ENCODE assay signal across 1 cellular context in genomic region chr17:28571255-28572122, GRCh38.
TF ChIP-seq lines count a peak whose summit lies in the region.

Gene PIGS (minus strand): TSS chr17:28571524. CDS start chr17:28571496, 28 bp downstream.

TF ChIP-seq in HepG2, 621 proteins besides CTCF, POLR2A, EP300 and RAD21 (continued from another document and continues in another):
- TF ChIP-seq BRF2 (CRISPR knock-in tag; IDR thresholded peaks at IDR 0.05) (no peak), ZNF691 (CRISPR knock-in tag; IDR thresholded peaks at IDR 0.05; ENCODE audit: borderline replicate concordance, low read depth) (no peak), MIXL1 (CRISPR knock-in tag; IDR thresholded peaks at IDR 0.05) (no peak), CEBPZ (IDR thresholded peaks at IDR 0.05; ENCODE audit: low read length) (no peak), IKZF4 (CRISPR knock-in tag; IDR thresholded peaks at IDR 0.05; ENCODE audit: borderline replicate concordance, low read depth, not compliant biosample characterization) (no peak), ZIK1 (CRISPR knock-in tag; IDR thresholded peaks at IDR 0.05; ENCODE audit: borderline replicate concordance, low read depth) (no peak), HNRNPL (IDR thresholded peaks at IDR 0.05; ENCODE audit: low read depth, low read length) (no peak), ZMYM2 (CRISPR knock-in tag; IDR thresholded peaks at IDR 0.05) (no peak), ZNF572 (CRISPR knock-in tag; IDR thresholded peaks at IDR 0.05) (0 out of 2 replicates have a peak, but pooled peaks have one; percentile 9), MTF1 (CRISPR knock-in tag; IDR thresholded peaks at IDR 0.05) (no peak), DZIP1 (CRISPR knock-in tag; IDR thresholded peaks at IDR 0.05) (no peak), REL (CRISPR knock-in tag; conservative IDR thresholded peaks at IDR 0.05) (no peak), E2F5 (CRISPR knock-in tag; conservative IDR thresholded peaks at IDR 0.05) (no peak), ZBED4 (CRISPR knock-in tag; IDR thresholded peaks at IDR 0.05; ENCODE audit: borderline replicate concordance) (no peak), ZNF326 (CRISPR knock-in tag; IDR thresholded peaks at IDR 0.05; ENCODE audit: borderline replicate concordance) (no peak), ARID4A (CRISPR knock-in tag; IDR thresholded peaks at IDR 0.05; ENCODE audit: borderline replicate concordance) (peak; percentile 93), TEAD2 (CRISPR knock-in tag; IDR thresholded peaks at IDR 0.05) (no peak), DPF2 (CRISPR knock-in tag; IDR thresholded peaks at IDR 0.05; ENCODE audit: borderline replicate concordance, low read depth) (no peak), FIP1L1 (IDR thresholded peaks at IDR 0.05; ENCODE audit: borderline replicate concordance, insufficient read depth, low read depth, low read length) (no peak), JARID2 (CRISPR knock-in tag; IDR thresholded peaks at IDR 0.05; ENCODE audit: insufficient replicate concordance) (no peak), BATF2 (CRISPR knock-in tag; IDR thresholded peaks at IDR 0.05) (no peak), PBX3 (CRISPR knock-in tag; IDR thresholded peaks at IDR 0.05; ENCODE audit: borderline replicate concordance) (no peak), ZNF496 (CRISPR knock-in tag; IDR thresholded peaks at IDR 0.05; ENCODE audit: insufficient replicate concordance) (no peak), ATAD3A (CRISPR knock-in tag; IDR thresholded peaks at IDR 0.05) (no peak), ZNF256 (CRISPR knock-in tag; conservative IDR thresholded peaks at IDR 0.05) (no peak), KAT7 (CRISPR knock-in tag; IDR thresholded peaks at IDR 0.05; ENCODE audit: borderline replicate concordance) (no peak; the same call in 1 of the 2 replicates), TFDP1 (CRISPR knock-in tag; IDR thresholded peaks at IDR 0.05; ENCODE audit: borderline replicate concordance) (peak; percentile 17; the same call in 1 of the 2 replicates), ZNF792 (CRISPR knock-in tag; IDR thresholded peaks at IDR 0.05) (peak; percentile 24; the same call in 1 of the 2 replicates), RBM39 (IDR thresholded peaks at IDR 0.05; ENCODE audit: low read depth, low read length, poor library complexity, severe bottlenecking) (no peak), PITX1 (CRISPR knock-in tag; IDR thresholded peaks at IDR 0.05) (peak; percentile 28; the same call in 1 of the 2 replicates), ZNF563 (CRISPR knock-in tag; IDR thresholded peaks at IDR 0.05) (no peak), NR2F1 (CRISPR knock-in tag; IDR thresholded peaks at IDR 0.05) (no peak), SP1 (IDR thresholded peaks at IDR 0.05) (no peak), SP1 (CRISPR knock-in tag; IDR thresholded peaks at IDR 0.05) (0 out of 2 replicates have a peak, but pooled peaks have one; percentile 41), GFI1 (CRISPR knock-in tag; IDR thresholded peaks at IDR 0.05; ENCODE audit: borderline replicate concordance) (no peak; the same call in 1 of the 2 replicates), YEATS4 (CRISPR knock-in tag; IDR thresholded peaks at IDR 0.05; ENCODE audit: borderline replicate concordance) (peak; percentile 76), NR3C1 (CRISPR knock-in tag; IDR thresholded peaks at IDR 0.05) (no peak), ZFYVE20 (CRISPR knock-in tag; IDR thresholded peaks at IDR 0.05; ENCODE audit: borderline replicate concordance, low read depth) (no peak)
